16 cellular contexts compared by ENCODE assay signal in the genomic region with DNA sequence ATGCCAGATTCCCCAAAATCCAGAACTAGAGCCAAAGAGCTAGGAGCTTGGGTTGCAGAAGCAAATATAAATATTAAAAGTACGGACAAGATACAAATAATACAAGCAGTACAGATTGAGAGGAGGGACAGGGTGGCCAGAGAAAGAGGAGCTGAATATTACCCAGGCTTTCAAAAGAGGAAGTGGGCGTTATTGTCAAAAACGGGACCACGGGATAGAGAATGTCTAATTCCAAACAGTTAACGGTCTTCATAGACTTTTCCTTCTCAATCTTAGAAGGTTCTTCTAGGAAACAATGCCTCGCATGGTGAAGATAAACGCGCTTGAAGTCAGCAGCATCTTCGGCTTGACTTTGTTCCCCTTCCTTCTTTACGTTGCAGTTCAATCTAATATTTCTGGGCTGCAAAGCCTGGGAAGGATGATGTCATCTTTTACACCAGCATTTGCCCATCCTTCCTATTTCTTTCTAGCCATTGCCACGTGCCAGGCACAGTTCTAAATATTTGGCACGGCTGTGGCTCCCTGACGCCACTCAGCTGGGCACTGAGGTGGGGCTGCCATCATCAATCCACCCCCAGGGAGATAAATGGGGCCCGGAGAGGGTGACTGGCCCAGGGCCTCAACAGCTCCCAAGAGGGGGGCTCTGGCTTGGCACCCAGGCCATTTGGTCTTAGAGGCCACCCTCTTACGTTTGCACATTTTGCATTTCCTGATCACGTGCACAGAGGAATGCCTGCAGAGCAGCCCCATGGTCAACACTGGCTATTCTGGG. TPM values are rescaled to one million over a fixed set of nuclear protein-coding genes. Genes with fewer than 3 reads are reported as not detected.
"Had no signal": no experiment of that assay in that cellular context is flagged by ENCODE, and none has a peak within 500 bp of the region (broad histone marks: within the 10 kb centered on the region; RNA-seq: fewer than 3 reads in every experiment).

No MANE protein-coding gene starts in this region.

- DNase-seq: activated CD4-positive, alpha-beta T cell treated with anti-CD3 and anti-CD28 coated beads, Interleukin-2, amount 10 ng/mL, durations not matched to agents 7 days and 5 days; activated CD8-positive, alpha-beta memory T cell treated with anti-CD3 and anti-CD28 coated beads, Interleukin-2, amount 50 U/mL, for 48 hours; amniotic stem cell; cortex of kidney; effector CD8-positive, alpha-beta T cell; foreskin fibroblast; stimulated activated CD4-positive, alpha-beta T cell treated with anti-CD3 and anti-CD28 coated beads, Interleukin-15, amount 100 ng/mL, for 24 hours; stimulated activated CD4-positive, alpha-beta T cell treated with anti-CD3 and anti-CD28 coated beads, Interleukin-4, amount 100 ng/mL, for 1 hour; stimulated activated naive B cell treated with anti-CD40 and anti-IgM and Interleukin-4, amounts not matched to agents 10 μg/mL and 1 μg/mL and 100 μg/mL, for 72 hours had no signal

- ATAC-seq: activated T-helper 17 cell treated with anti-CD3 and anti-CD28 coated beads, Interleukin-2, amount 50 U/mL, for 72 hours; body of pancreas; pancreas; stimulated activated naive B cell treated with anti-CD40 and anti-IgM and Interleukin-4, amounts not matched to agents 10 μg/mL and 1 μg/mL and 100 μg/mL, for 72 hours had no signal

- H3K36me3 Mint-ChIP-seq: stimulated activated naive B cell treated with anti-CD40 and anti-IgM and Interleukin-4, amounts not matched to agents 10 μg/mL and 1 μg/mL and 100 μg/mL, for 72 hours had no signal

- H3K27ac Mint-ChIP-seq: activated CD4-positive, alpha-beta T cell treated with anti-CD3 and anti-CD28 coated beads, Interleukin-2, amount 10 ng/mL, durations not matched to agents 7 days and 5 days; activated naive CD4-positive, alpha-beta T cell treated with anti-CD3 and anti-CD28 coated beads, Interleukin-2, amount 50 U/mL, for 24 hours; activated T-helper 17 cell treated with anti-CD3 and anti-CD28 coated beads, Interleukin-2, amount 50 U/mL, for 72 hours; stimulated activated naive B cell treated with anti-CD40 and anti-IgM and Interleukin-4, amounts not matched to agents 10 μg/mL and 1 μg/mL and 100 μg/mL, for 72 hours had no signal

- H3K4me1 ChIP-seq: pancreas had no signal

- H3K9me3 ChIP-seq: body of pancreas, pancreas, tibial nerve had no signal

- H3K4me1 Mint-ChIP-seq: activated CD4-positive, alpha-beta T cell treated with anti-CD3 and anti-CD28 coated beads, Interleukin-2, amount 10 ng/mL, durations not matched to agents 7 days and 5 days; activated naive CD4-positive, alpha-beta T cell treated with anti-CD3 and anti-CD28 coated beads, Interleukin-2, amount 50 U/mL, for 24 hours; activated T-helper 17 cell treated with anti-CD3 and anti-CD28 coated beads, Interleukin-2, amount 50 U/mL, for 72 hours; central memory CD8-positive, alpha-beta T cell had no signal

- H3K9me3 Mint-ChIP-seq: activated CD4-positive, alpha-beta T cell treated with anti-CD3 and anti-CD28 coated beads, Interleukin-2, amount 10 ng/mL, durations not matched to agents 7 days and 5 days; activated naive CD4-positive, alpha-beta T cell treated with anti-CD3 and anti-CD28 coated beads, Interleukin-2, amount 50 U/mL, for 24 hours; activated T-helper 17 cell treated with anti-CD3 and anti-CD28 coated beads, Interleukin-2, amount 50 U/mL, for 72 hours; central memory CD8-positive, alpha-beta T cell; neural crest cell had no signal

- H3K4me3 Mint-ChIP-seq: activated CD4-positive, alpha-beta T cell treated with anti-CD3 and anti-CD28 coated beads, Interleukin-2, amount 10 ng/mL, durations not matched to agents 7 days and 5 days; activated naive CD4-positive, alpha-beta T cell treated with anti-CD3 and anti-CD28 coated beads, Interleukin-2, amount 50 U/mL, for 24 hours; activated T-helper 17 cell treated with anti-CD3 and anti-CD28 coated beads, Interleukin-2, amount 50 U/mL, for 72 hours; central memory CD8-positive, alpha-beta T cell; stimulated activated naive B cell treated with anti-CD40 and anti-IgM and Interleukin-4, amounts not matched to agents 10 μg/mL and 1 μg/mL and 100 μg/mL, for 72 hours had no signal

- H3K27ac ChIP-seq: body of pancreas, pancreas, tibial nerve had no signal

- H3K36me3 ChIP-seq: pancreas, tibial nerve had no signal

- H3K27me3 ChIP-seq: body of pancreas had no signal

- H3K4me3 ChIP-seq: body of pancreas, pancreas, tibial nerve had no signal

RNA-seq across cellular contexts. Expression of gene OLFM1, which starts 16.3 kb away (rescaled TPM):
- total RNA-seq: activated CD4-positive, alpha-beta T cell treated with anti-CD3 and anti-CD28 coated beads, Interleukin-2, amount 10 ng/mL, durations not matched to agents 7 days and 5 days had no signal
